In the genomic region with DNA sequence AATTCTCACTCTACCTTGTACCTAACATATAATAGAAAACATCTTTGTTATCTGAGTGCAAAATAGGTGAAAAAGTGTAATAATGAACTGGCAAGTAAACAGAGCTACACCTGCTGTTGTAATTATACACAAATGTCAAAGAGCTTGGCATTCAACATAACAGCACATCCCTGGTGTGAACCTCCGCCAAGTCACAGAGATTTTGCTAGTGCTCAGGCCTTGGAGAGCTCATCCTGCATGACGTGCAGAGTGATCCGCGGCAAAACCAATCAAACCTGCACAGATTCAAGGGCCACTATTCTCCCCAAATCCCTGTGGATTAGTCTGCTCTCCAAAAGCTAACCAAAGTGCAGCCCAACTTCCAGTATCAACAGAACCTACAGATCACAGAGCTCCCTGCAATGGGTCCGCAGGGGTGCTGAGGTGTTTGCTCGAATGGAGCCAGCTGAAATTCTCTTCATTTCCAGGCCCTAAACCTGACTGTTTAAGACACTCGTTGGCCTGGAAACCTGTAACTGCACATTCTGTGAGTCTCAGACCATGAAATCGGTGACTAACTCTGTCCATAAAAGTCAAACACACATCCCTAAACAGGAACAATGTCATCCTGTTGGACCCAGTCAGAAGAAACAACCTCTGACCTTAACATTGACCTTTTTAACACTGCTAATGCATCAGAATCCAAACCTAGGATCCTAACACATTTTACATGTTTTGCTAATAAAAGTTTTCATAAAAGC, we compare ENCODE assay signal across 18 cellular contexts.
"Had no signal": no experiment of that assay in that cellular context is flagged by ENCODE, and none has a peak within 500 bp of the region (broad histone marks: within the 10 kb centered on the region; RNA-seq: fewer than 3 reads in every experiment).

No MANE protein-coding gene starts in this region.

- H3K36me3 ChIP-seq: breast epithelium, esophagus squamous epithelium, ovary, right atrium auricular region, tibial artery, uterus had no signal

- H3K27me3 ChIP-seq: breast epithelium, esophagus squamous epithelium, ovary, right atrium auricular region, tibial artery, uterus had no signal

- H3K4me3 ChIP-seq: breast epithelium, esophagus squamous epithelium, lung, ovary, right atrium auricular region, skin epidermis, tibial artery, uterus had no signal

- DNase-seq: activated CD4-positive, alpha-beta T cell treated with anti-CD3 and anti-CD28 coated beads for 4 hours; activated naive CD8-positive, alpha-beta T cell treated with anti-CD3 and anti-CD28 coated beads, Interleukin-2, amount 10 ng/mL, durations not matched to agents 7 days and 5 days; esophagus squamous epithelium; glutamatergic neuron; hypothalamus; left cardiac atrium; midbrain; ovary; stimulated activated CD4-positive, alpha-beta T cell treated with anti-CD3 and anti-CD28 coated beads, Interleukin-15, amount 100 ng/mL, for 24 hours; stimulated activated CD4-positive, alpha-beta T cell treated with anti-CD3 and anti-CD28 coated beads, Interleukin-4, amount 100 ng/mL, for 1 hour; stimulated activated naive B cell treated with anti-CD40 and anti-IgM and Interleukin-4, amounts not matched to agents 10 μg/mL and 1 μg/mL and 100 μg/mL, for 72 hours; T-helper 2 cell; tibial artery; uterus had no signal
